ENCODE assay signal across 9 cellular contexts in the genomic region with DNA sequence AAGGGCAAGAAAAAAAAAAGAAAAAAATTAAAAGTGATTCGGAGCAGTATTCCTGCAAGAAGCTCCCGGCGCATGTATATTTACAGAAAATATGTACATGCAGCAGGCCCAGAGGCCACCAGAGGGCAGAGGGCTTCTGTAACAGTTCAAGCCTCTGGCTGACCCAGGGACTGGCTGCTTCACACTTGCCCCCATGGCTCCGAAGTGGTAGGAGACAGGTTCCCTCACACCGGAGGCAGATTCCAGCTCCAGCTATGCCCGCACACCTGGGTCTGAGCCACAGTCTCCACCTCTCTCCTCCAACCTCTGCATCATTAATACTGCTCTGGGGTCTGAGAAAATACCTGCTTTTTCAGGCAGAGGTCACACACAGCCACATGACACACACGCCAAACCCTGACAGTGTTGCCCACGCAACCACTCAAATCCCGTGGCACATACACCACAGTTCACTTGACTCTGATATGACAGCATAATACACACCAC. TPM values are rescaled to one million over a fixed set of nuclear protein-coding genes. Genes with fewer than 3 reads are reported as not detected.
A peak's percentile ranks its signal among the peaks of the same experiment; 100 is the strongest.
DNase-seq lines count a peak whose midpoint lies in the region; ATAC-seq and TF ChIP-seq lines count a peak whose summit lies in the region.
"Had no signal": no experiment of that assay in that cellular context is flagged by ENCODE, and none has a peak within 500 bp of the region (broad histone marks: within the 10 kb centered on the region; RNA-seq: fewer than 3 reads in every experiment).

No MANE protein-coding gene starts in this region.

- no peaks in the 10 kb centered on the region for H3K4me1 ChIP-seq in ovary (ENCODE audit: insufficient read depth)

- H3K36me3 ChIP-seq in brain microvascular endothelial cell (replicated peaks) (no peaks in the 10 kb centered on the region), ovary (no peaks in the 10 kb centered on the region)

- no peak for TF ChIP-seq POLR2A in ovary (IDR thresholded peaks at IDR 0.05)

- ATAC-seq in left lobe of liver, result peak; percentile 66

- H3K27me3 ChIP-seq in brain microvascular endothelial cell (replicated peaks), result no peaks in the 10 kb centered on the region
- no peaks in the 10 kb centered on the region for H3K27me3 ChIP-seq in ovary

- H3K27ac Mint-ChIP-seq in T-helper 1 cell treated with Interleukin-12 subunit alpha and Interleukin-12 subunit beta and Interleukin-4 antibody, amounts not matched to agents 30 μg/mL and 1 μg/mL, for 36 hours, result peak overlapping the region; percentile 15

- intact Hi-C loops in ovary (cut with DNase I), result no loop called here

- 71 to 78% (median 73%) methylated on average over 9 of the region's 9 CpGs for WGBS in ovary, 3 donors

- peak; percentile 40 for DNase-seq in CMK (ENCODE audit: low read depth)
- peak; percentile 41 for DNase-seq in HT1080 (ENCODE audit: low read depth)
- DNase-seq in brain microvascular endothelial cell, result peak; percentile 32
- DNase-seq in left lobe of liver (ENCODE audit: low spot score), result no peak
- DNase-seq in superior temporal gyrus (ENCODE audit: extremely low spot score), result peak; percentile 17
- no peak for DNase-seq in ovary
- DNase-seq in dedifferentiated amniotic fluid mesenchymal stem cell (ENCODE audit: extremely low spot score), result no peak

- H3K4me3 ChIP-seq in brain microvascular endothelial cell (ENCODE audit: low read depth, low read length) (no peak overlapping the region), ovary (no peak overlapping the region)
- H3K4me3 ChIP-seq: SK-N-MC had no signal

- no peaks in the 10 kb centered on the region for H3K27me3 Mint-ChIP-seq in T-helper 1 cell treated with Interleukin-12 subunit alpha and Interleukin-12 subunit beta and Interleukin-4 antibody, amounts not matched to agents 30 μg/mL and 1 μg/mL, for 36 hours (ENCODE audit: low read depth)

- TF ChIP-seq EP300 in ovary (IDR thresholded peaks at IDR 0.05), result no peak

- H3K27ac ChIP-seq in brain microvascular endothelial cell (no peak overlapping the region), ovary (no peak overlapping the region)
- H3K27ac ChIP-seq: SK-N-MC had no signal

- peaks cover 20% of the 10 kb centered on the region for H3K36me3 Mint-ChIP-seq in T-helper 1 cell treated with Interleukin-12 subunit alpha and Interleukin-12 subunit beta and Interleukin-4 antibody, amounts not matched to agents 30 μg/mL and 1 μg/mL, for 36 hours (ENCODE audit: low read depth)

- H3K9me3 Mint-ChIP-seq in T-helper 1 cell treated with Interleukin-12 subunit alpha and Interleukin-12 subunit beta and Interleukin-4 antibody, amounts not matched to agents 30 μg/mL and 1 μg/mL, for 36 hours, result no peaks in the 10 kb centered on the region

- H3K4me3 Mint-ChIP-seq in T-helper 1 cell treated with Interleukin-12 subunit alpha and Interleukin-12 subunit beta and Interleukin-4 antibody, amounts not matched to agents 30 μg/mL and 1 μg/mL, for 36 hours, result no peak overlapping the region

- peaks cover 44% of the 10 kb centered on the region for H3K4me1 Mint-ChIP-seq in T-helper 1 cell treated with Interleukin-12 subunit alpha and Interleukin-12 subunit beta and Interleukin-4 antibody, amounts not matched to agents 30 μg/mL and 1 μg/mL, for 36 hours (ENCODE audit: low read depth)

- no peaks in the 10 kb centered on the region for H3K9me3 ChIP-seq in ovary

- TF ChIP-seq CTCF in brain microvascular endothelial cell (IDR thresholded peaks at IDR 0.05; ENCODE audit: low read depth, low read length, missing control alignments), result peak; percentile 75
- TF ChIP-seq CTCF in ovary (IDR thresholded peaks at IDR 0.05), result no peak

- in situ Hi-C loops in brain microvascular endothelial cell (cut with HindIII; ENCODE audit: low pct_ligation_motif_present, low sequenced_read_pairs), result no loop called here

RNA-seq across cellular contexts. Expression of a gene that starts 2.2 kb away (rescaled TPM):
- 4.0 and 6.0 TPM in 2 replicates for total RNA-seq in HT1080 (2014; rRNA removed; shearing (Covaris generic))
- polyA plus RNA-seq in HT1080 (2015; cell fraction: cytosol; rRNA removed), result 15.2 and 16.8 TPM in 2 replicates
- 21.8 and 22.6 TPM in 2 replicates for polyA plus RNA-seq in HT1080 (2015; cell fraction: nucleus; rRNA removed)
- total RNA-seq in left lobe of liver, result 4.0 TPM
- 1 to 10 TPM; 1.7 to 6.3 (median 2.8) TPM for total RNA-seq in ovary
- 1 to 10 TPM; 1.6 to 9.3 TPM for polyA plus RNA-seq in ovary

RNA-seq across cellular contexts. Expression of a gene that starts 17.4 kb away (rescaled TPM):
- 1.4 and 1.9 TPM in 2 replicates for total RNA-seq in HT1080 (2014; rRNA removed; shearing (Covaris generic))
- 30.9 and 38.7 TPM in 2 replicates for polyA plus RNA-seq in HT1080 (2015; cell fraction: cytosol; rRNA removed)
- polyA plus RNA-seq in HT1080 (2015; cell fraction: nucleus; rRNA removed), result 25.6 and 26.0 TPM in 2 replicates
- total RNA-seq in left lobe of liver (not detected), ovary (1 to 10 TPM in 1 of 7 donors, under 1 TPM in 4, not detected in 2; 0.15 to 4.4 (median 0.26) TPM)
- polyA plus RNA-seq in ovary, result under 1 TPM in 1 of 2 donors, not detected in 1; 0.07 TPM

RNA-seq across cellular contexts. Expression of a gene that starts 26.2 kb away (rescaled TPM):
- total RNA-seq in HT1080 (2014; rRNA removed; shearing (Covaris generic)), result 79.4 and 81.9 TPM in 2 replicates
- polyA plus RNA-seq in HT1080 (2015; cell fraction: cytosol; rRNA removed), result 32.1 and 37.3 TPM in 2 replicates
- polyA plus RNA-seq in HT1080 (2015; cell fraction: nucleus; rRNA removed), result 90.9 and 94.0 TPM in 2 replicates
- 27.6 TPM for total RNA-seq in left lobe of liver
- total RNA-seq in ovary, result 10 to 100 TPM; 28.1 to 49.6 (median 44.0) TPM
- 10 to 100 TPM; 38.8 to 54.8 TPM for polyA plus RNA-seq in ovary

RNA-seq across cellular contexts. Expression of a gene that starts 26.2 kb away (rescaled TPM):
- 0.51 and 1.0 TPM in 2 replicates for total RNA-seq in HT1080 (2014; rRNA removed; shearing (Covaris generic))
- 1.5 and 2.5 TPM in 2 replicates for polyA plus RNA-seq in HT1080 (2015; cell fraction: cytosol; rRNA removed)
- 2.5 and 3.0 TPM in 2 replicates for polyA plus RNA-seq in HT1080 (2015; cell fraction: nucleus; rRNA removed)
- total RNA-seq in left lobe of liver, result 6.2 TPM
- total RNA-seq in ovary, result 10 to 100 TPM in 2 of 7 donors, 1 to 10 TPM in 5; 5.5 to 23.3 (median 7.5) TPM
- polyA plus RNA-seq in ovary, result 1 to 10 TPM; 7.1 to 7.3 TPM

RNA-seq across cellular contexts. Expression of a gene that starts 33.2 kb away (rescaled TPM):
- 0.30 TPM in 1 of 2 replicates, not detected in the other for total RNA-seq in HT1080 (2014; rRNA removed; shearing (Covaris generic))
- not detected in 2 replicates for polyA plus RNA-seq in HT1080 (2015; cell fraction: cytosol; rRNA removed)
- 0.45 and 3.3 TPM in 2 replicates for polyA plus RNA-seq in HT1080 (2015; cell fraction: nucleus; rRNA removed)
- 30.7 TPM for total RNA-seq in left lobe of liver
- 100 to 1,000 TPM in 1 of 7 donors, 10 to 100 TPM in 6; 32.6 to 200 (median 50.3) TPM for total RNA-seq in ovary
- 100 to 1,000 TPM in 1 of 2 donors, 10 to 100 TPM in 1; 13.6 to 107 TPM for polyA plus RNA-seq in ovary

Comparison
In these comparisons a context has a peak if more than half of its experiments do, and no peak if none do; other contexts are left out.
1. DNase-seq: peak in CMK (single experiment), HT1080 (single experiment), brain microvascular endothelial cell (single experiment) and superior temporal gyrus (single experiment); none in left lobe of liver (single experiment), ovary (0 of 5) and dedifferentiated amniotic fluid mesenchymal stem cell (single experiment).